8 cellular contexts compared by ENCODE assay signal in genomic region chr14:24232121-24232644, GRCh38. TPM values are rescaled to one million over a fixed set of nuclear protein-coding genes. Genes with fewer than 3 reads are reported as not detected.
DNase-seq lines count a peak whose midpoint lies in the region; ATAC-seq and TF ChIP-seq lines count a peak whose summit lies in the region.

NEDD8 (minus strand) TSS chr14:24232367; CDS start chr14:24232267, 100 bp downstream.

- peaks cover 8 to 13% of the 10 kb centered on the region in 2 donors for H3K36me3 ChIP-seq in esophagus (ENCODE audit: control insufficient read depth in 2 of 2, insufficient read depth in 2 of 2, low read length in 1 of 2)
- H3K36me3 ChIP-seq in muscle layer of colon (ENCODE audit: insufficient read depth, low read length), result peaks cover 30% of the 10 kb centered on the region

- H3K9me3 ChIP-seq in esophagus (ENCODE audit: control insufficient read depth in 2 of 2, insufficient read depth in 1 of 2, low read depth in 1 of 2, low read length in 1 of 2) (no peaks in the 10 kb centered on the region), muscle layer of colon (ENCODE audit: low read length) (no peaks in the 10 kb centered on the region)

- H3K4me3 ChIP-seq in esophagus (ENCODE audit: low read depth in 1 of 2, low read length in 2 of 2) (peak within 1 kb of the TSS; percentile 82), muscle layer of colon (ENCODE audit: low read depth in 1 of 2, low read length in 2 of 2) (peak within 1 kb of the TSS; percentile 63 to 81)

- 0% methylated on average over 28 to 30 of the region's 30 CpGs for WGBS in esophagus, 2 donors

- no peaks in the 10 kb centered on the region for H3K27me3 Mint-ChIP-seq in activated T-cell treated with anti-CD3 and anti-CD28 coated beads, Interleukin-2, amount 50 U/mL, for 24 hours

- no peaks in the 10 kb centered on the region for H3K9me3 Mint-ChIP-seq in activated T-cell treated with anti-CD3 and anti-CD28 coated beads, Interleukin-2, amount 50 U/mL, for 24 hours

- peaks cover 0 to 8% of the 10 kb centered on the region in 2 donors for H3K4me1 ChIP-seq in esophagus (ENCODE audit: control insufficient read depth in 2 of 2, insufficient read depth in 2 of 2, low read length in 1 of 2)
- peaks cover 21% of the 10 kb centered on the region for H3K4me1 ChIP-seq in muscle layer of colon (ENCODE audit: insufficient read depth, low read length)

- peaks cover 81% of the 10 kb centered on the region for H3K36me3 Mint-ChIP-seq in activated T-cell treated with anti-CD3 and anti-CD28 coated beads, Interleukin-2, amount 50 U/mL, for 24 hours (ENCODE audit: low read depth)

- ATAC-seq in GM21723 (IDR thresholded peaks at IDR 0.05; ENCODE audit: unreplicated experiment), result peak; percentile 82

- DNase-seq in DMS153 (lab: John Stamatoyannopoulos, UW) (peak; percentile 82), KG1 (lab: John Stamatoyannopoulos, UW) (peak; percentile 92)
- DNase-seq in activated T-cell treated with anti-CD3 and anti-CD28 coated beads, Interleukin-2, amount 50 U/mL, for 24 hours, result peak; percentile 93
- peak; percentile 64 to 75 for DNase-seq in stimulated activated CD8-positive, alpha-beta memory T cell treated with anti-CD3 and anti-CD28 coated beads, Interleukin-7, amount 100 ng/mL, for 1 hour (ENCODE audit: low read depth in 2 of 2)

- H3K27ac Mint-ChIP-seq in activated T-cell treated with anti-CD3 and anti-CD28 coated beads, Interleukin-2, amount 50 U/mL, for 24 hours, result peak within 1 kb of the TSS; percentile 96

- peak within 1 kb of the TSS; percentile 89 for H3K4me3 Mint-ChIP-seq in activated T-cell treated with anti-CD3 and anti-CD28 coated beads, Interleukin-2, amount 50 U/mL, for 24 hours

- H3K9ac ChIP-seq in muscle layer of colon (ENCODE audit: low read length), result peak within 1 kb of the TSS; percentile 57

- H3K27ac ChIP-seq in esophagus (ENCODE audit: low read depth in 2 of 2, low read length in 1 of 2), result peak within 1 kb of the TSS; percentile 96 to 97
- H3K27ac ChIP-seq in muscle layer of colon (ENCODE audit: low read depth, low read length), result peak within 1 kb of the TSS; percentile 87

- H3K27me3 ChIP-seq in esophagus (ENCODE audit: control insufficient read depth in 1 of 2, insufficient read depth in 2 of 2, low read length in 2 of 2), result no peaks in the 10 kb centered on the region
- H3K27me3 ChIP-seq in muscle layer of colon (ENCODE audit: control insufficient read depth in 1 of 2, insufficient read depth in 2 of 2, low read length in 2 of 2), result no peaks in the 10 kb centered on the region

- H3K4me1 Mint-ChIP-seq in activated T-cell treated with anti-CD3 and anti-CD28 coated beads, Interleukin-2, amount 50 U/mL, for 24 hours (ENCODE audit: low read depth), result peaks cover 55% of the 10 kb centered on the region

TF ChIP-seq in PFSK-1, 5 proteins besides CTCF, POLR2A, EP300 and RAD21:
- TF ChIP-seq REST (IDR thresholded peaks at IDR 0.05; ENCODE audit: insufficient read depth in 1 of 2, low read depth in 2 of 2, low read length in 2 of 2), result no peak
- peak; percentile 48 for TF ChIP-seq FOXP2 (optimal IDR thresholded peaks at IDR 0.05; ENCODE audit: borderline replicate concordance, extremely low read depth, extremely low read length, insufficient read depth)
- no peak for TF ChIP-seq SIN3A (IDR thresholded peaks at IDR 0.05; ENCODE audit: borderline replicate concordance, insufficient read depth, low read length)
- no peak for TF ChIP-seq TAF1 (IDR thresholded peaks at IDR 0.05; ENCODE audit: borderline replicate concordance, insufficient read depth, low read length)
- TF ChIP-seq POLR2AphosphoS5 (IDR thresholded peaks at IDR 0.05; ENCODE audit: low read depth, low read length), result peak; percentile 50; the same call in 1 of the 2 replicates

RNA-seq across cellular contexts. Expression of gene NEDD8, which starts in this region (rescaled TPM):
- 101 TPM for polyA plus RNA-seq in PFSK-1 (2012; ENCODE audit: insufficient read length, low read depth)
- polyA plus RNA-seq in esophagus, result 100 to 1,000 TPM; 116 to 220 TPM

Comparison
In these comparisons a context has a peak if more than half of its experiments do, and no peak if none do; other contexts are left out.
1. Peak in every context shown above with its lines: DNase-seq, ATAC-seq, H3K4me3 ChIP-seq and H3K27ac ChIP-seq.